In genomic region chr16:66904846-66905632, GRCh38 we compare ENCODE assay signal across 10 cellular contexts. TPM values are rescaled to one million over a fixed set of nuclear protein-coding genes. Genes with fewer than 3 reads are reported as not detected.
DNase-seq lines count a peak whose midpoint lies in the region; ATAC-seq and TF ChIP-seq lines count a peak whose summit lies in the region.
"Had no signal": no experiment of that assay in that cellular context is flagged by ENCODE, and none has a peak within 500 bp of the region (broad histone marks: within the 10 kb centered on the region; RNA-seq: fewer than 3 reads in every experiment).

No MANE protein-coding gene starts in this region.

- intact Hi-C loops in uterus (cut with DNase I; ENCODE audit: low total_unique reads) = no loop called here

- H3K4me3 ChIP-seq in WERI-Rb-1 (ENCODE audit: low read depth, low read length) (no peak overlapping the region), gastroesophageal sphincter (peak overlapping the region in 1 of 2 donors; percentile 32), mucosa of rectum (ENCODE audit: low read length in 2 of 2) (no peak overlapping the region), uterus (no peak overlapping the region)
- H3K4me3 ChIP-seq: suprapubic skin had no signal

- TF ChIP-seq CTCF in WERI-Rb-1 (IDR thresholded peaks at IDR 0.05; ENCODE audit: low read depth, low read length) (no peak), gastroesophageal sphincter (IDR thresholded peaks at IDR 0.05) (no peak), uterus (IDR thresholded peaks at IDR 0.05) (no peak), GM13976 (IDR thresholded peaks at IDR 0.05; ENCODE audit: borderline replicate concordance, control extremely low read depth, extremely low read depth, insufficient read depth, missing control alignments) (no peak)

- TF ChIP-seq POLR2A in gastroesophageal sphincter (IDR thresholded peaks at IDR 0.05) (no peak), uterus (IDR thresholded peaks at IDR 0.05) (no peak), erythroblast (IDR thresholded peaks at IDR 0.05; ENCODE audit: low read length) (no peak)

- H3K9ac ChIP-seq in mucosa of rectum (ENCODE audit: low read depth in 1 of 2, low read length in 2 of 2) = peak overlapping the region in 1 of 2 donors; percentile 0

- peak; percentile 5 for ATAC-seq in gastroesophageal sphincter
- no peak for ATAC-seq in HG02981 (IDR thresholded peaks at IDR 0.05; ENCODE audit: unreplicated experiment)
- ATAC-seq: activated CD4-positive, CD25-positive, alpha-beta regulatory T cell treated with anti-CD3 and anti-CD28 coated beads, Interleukin-2, amount 50 U/mL, for 24 hours had no signal

- DNase-seq in WERI-Rb-1 (no peak), uterus (no peak), erythroblast (lab: John Stamatoyannopoulos, UW) (no peak), GM13976 (ENCODE audit: low spot score) (no peak)

- no peak for TF ChIP-seq EP300 in gastroesophageal sphincter (IDR thresholded peaks at IDR 0.05)

- in situ Hi-C loops in GM13976 (cut with MboI; ENCODE audit: low sequenced_read_pairs, unreplicated experiment) = no loop called here

- WGBS in gastroesophageal sphincter (ENCODE audit: low coverage in 1 of 2), 2 donors = 29 to 45% methylated on average over 4 to 6 of the region's 16 CpGs

- H3K36me3 ChIP-seq in WERI-Rb-1 (no peaks in the 10 kb centered on the region), gastroesophageal sphincter (no peaks in the 10 kb centered on the region), mucosa of rectum (ENCODE audit: control insufficient read depth in 2 of 2, insufficient read depth in 2 of 2, low read length in 2 of 2) (no peaks in the 10 kb centered on the region), uterus (no peaks in the 10 kb centered on the region)
- H3K36me3 ChIP-seq: suprapubic skin had no signal

- H3K4me1 ChIP-seq in gastroesophageal sphincter = peaks cover 23 to 64% (median 55%) of the 10 kb centered on the region in 3 donors
- H3K4me1 ChIP-seq in mucosa of rectum (ENCODE audit: control insufficient read depth in 2 of 2, insufficient read depth in 2 of 2, low read length in 2 of 2) = peaks cover 24% of the 10 kb centered on the region in 2 donors
- H3K4me1 ChIP-seq in uterus = no peaks in the 10 kb centered on the region

- H3K9me3 ChIP-seq in WERI-Rb-1 (ENCODE audit: severe bottlenecking) (no peaks in the 10 kb centered on the region), gastroesophageal sphincter (no peaks in the 10 kb centered on the region), mucosa of rectum (ENCODE audit: control insufficient read depth in 2 of 2, low read length in 2 of 2) (no peaks in the 10 kb centered on the region), uterus (no peaks in the 10 kb centered on the region)
- H3K9me3 ChIP-seq: suprapubic skin had no signal

- H3K27ac ChIP-seq in WERI-Rb-1 (peak overlapping the region; percentile 63), gastroesophageal sphincter (peak overlapping the region; percentile 67 to 93 (median 92)), mucosa of rectum (ENCODE audit: low read depth in 2 of 2, low read length in 2 of 2) (peak overlapping the region; percentile 40 to 56), uterus (peak overlapping the region; percentile 59 to 90)
- H3K27ac ChIP-seq: suprapubic skin had no signal

- H3K27me3 ChIP-seq in WERI-Rb-1 (ENCODE audit: insufficient read depth, low read depth, severe bottlenecking) (no peaks in the 10 kb centered on the region), gastroesophageal sphincter (no peaks in the 10 kb centered on the region), mucosa of rectum (ENCODE audit: control insufficient read depth in 2 of 2, insufficient read depth in 2 of 2, low read length in 2 of 2) (no peaks in the 10 kb centered on the region), uterus (no peaks in the 10 kb centered on the region)
- H3K27me3 ChIP-seq: suprapubic skin had no signal

RNA-seq across cellular contexts. Expression of gene CDH16, which starts 13.6 kb away (rescaled TPM):
- total RNA-seq in gastroesophageal sphincter (not detected), uterus (10 to 100 TPM in 1 of 4 donors, not detected in 3; 12.6 TPM)
- total RNA-seq: astrocyte had no signal

RNA-seq across cellular contexts. Expression of gene RRAD, which starts 20.3 kb away (rescaled TPM):
- 100 to 1,000 TPM in 1 of 4 donors, 10 to 100 TPM in 3; 33.4 to 103 (median 50.8) TPM for total RNA-seq in gastroesophageal sphincter
- total RNA-seq in uterus = 10 to 100 TPM in 3 of 4 donors, 1 to 10 TPM in 1; 7.5 to 32.8 (median 18.8) TPM

RNA-seq across cellular contexts. Expression of gene PDP2, which starts 24.7 kb away (rescaled TPM):
- total RNA-seq in gastroesophageal sphincter (10 to 100 TPM in 1 of 4 donors, 1 to 10 TPM in 3; 3.7 to 11.7 (median 5.8) TPM), uterus (10 to 100 TPM in 2 of 4 donors, 1 to 10 TPM in 1, under 1 TPM in 1; 0.77 to 20.5 (median 6.3) TPM)

RNA-seq across cellular contexts. Expression of gene CIAO2B, which starts 29.2 kb away (rescaled TPM):
- total RNA-seq in gastroesophageal sphincter (10 to 100 TPM; 54.3 to 88.9 (median 79.5) TPM), uterus (10 to 100 TPM; 15.9 to 76.8 (median 74.2) TPM)

RNA-seq across cellular contexts. Expression of gene CES2, which starts 30.3 kb away (rescaled TPM):
- total RNA-seq in gastroesophageal sphincter = 10 to 100 TPM; 25.9 to 32.6 (median 26.3) TPM
- total RNA-seq in uterus = 10 to 100 TPM; 15.0 to 51.0 (median 26.0) TPM
